Comparison of ENCODE assay signal across 1 cellular context in the genomic region with DNA sequence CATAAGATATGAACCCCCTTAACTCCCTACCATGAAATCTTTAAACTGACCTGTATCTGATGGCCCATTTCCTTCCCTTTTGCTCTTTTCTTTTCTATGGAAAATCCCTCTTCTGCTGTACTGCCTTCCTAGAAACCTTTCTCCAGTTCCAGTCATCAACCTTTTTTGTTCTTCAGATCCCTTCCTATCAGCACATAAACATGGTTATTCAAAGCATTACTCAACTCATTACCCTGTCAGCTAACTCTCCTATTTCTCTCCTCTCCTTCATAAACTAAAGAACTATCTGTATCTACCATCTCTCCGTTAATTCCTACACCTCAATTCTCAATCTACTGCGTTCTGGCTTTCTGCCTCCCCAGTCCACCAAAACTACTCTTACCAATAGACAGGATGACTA.
TF ChIP-seq lines count a peak whose summit lies in the region.

No MANE protein-coding gene starts in this region.

TF ChIP-seq in GM23338, 12 proteins besides CTCF, POLR2A, EP300 and RAD21 (continued from another document):
- TF ChIP-seq ETS1 (IDR thresholded peaks at IDR 0.05) = no peak
- no peak for TF ChIP-seq CREB1 (CRISPR knock-in tag; IDR thresholded peaks at IDR 0.05; ENCODE audit: low read depth)
